ENCODE assay signal across 20 cellular contexts in genomic region chr11:134559617-134559992, GRCh38.
DNase-seq lines count a peak whose midpoint lies in the region; ATAC-seq lines count a peak whose summit lies in the region.
"Had no signal": no experiment of that assay in that cellular context is flagged by ENCODE, and none has a peak within 500 bp of the region (broad histone marks: within the 10 kb centered on the region; RNA-seq: fewer than 3 reads in every experiment).

No MANE protein-coding gene starts in this region.

- ATAC-seq in HG02973 (IDR thresholded peaks at IDR 0.05; ENCODE audit: unreplicated experiment): no peak
- ATAC-seq in HG03159 (IDR thresholded peaks at IDR 0.05; ENCODE audit: unreplicated experiment): no peak
- ATAC-seq: activated CD4-positive, CD25-positive, alpha-beta regulatory T cell treated with anti-CD3 and anti-CD28 coated beads, Interleukin-2, amount 50 U/mL, for 24 hours; gastrocnemius medialis had no signal

- DNase-seq in activated effector memory CD4-positive, alpha-beta T cell treated with anti-CD3 and anti-CD28 coated beads, Interleukin-2, amount 50 U/mL, for 16 hours: peak; percentile 45
- DNase-seq in activated effector memory CD4-positive, alpha-beta T cell treated with Interleukin-2 at 50 U/mL for 16 hours: no peak
- peak; percentile 30 for DNase-seq in activated CD8-positive, alpha-beta memory T cell treated with anti-CD3 and anti-CD28 coated beads, Interleukin-2, amount 50 U/mL, for 48 hours
- DNase-seq in mesenteric fat pad (ENCODE audit: low spot score): peak; percentile 88
- peak; percentile 39 for DNase-seq in ureter (ENCODE audit: low spot score)
- DNase-seq in T-helper 9 cell: no peak
- DNase-seq: activated naive CD8-positive, alpha-beta T cell treated with anti-CD3 and anti-CD28 coated beads for 36 hours; effector memory CD4-positive, alpha-beta T cell; EL; esophagus squamous epithelium; gastrocnemius medialis; GOT3; hypothalamus; NCI-H146; small intestine; stimulated activated naive CD4-positive, alpha-beta T cell; T1000 had no signal

Comparison
In these comparisons a context has a peak if more than half of its experiments do, and no peak if none do; other contexts are left out.
1. DNase-seq: peak in activated effector memory CD4-positive, alpha-beta T cell treated with anti-CD3 and anti-CD28 coated beads, Interleukin-2, amount 50 U/mL, for 16 hours (single experiment), activated CD8-positive, alpha-beta memory T cell treated with anti-CD3 and anti-CD28 coated beads, Interleukin-2, amount 50 U/mL, for 48 hours (single experiment), mesenteric fat pad (single experiment) and ureter (single experiment); none in activated effector memory CD4-positive, alpha-beta T cell treated with Interleukin-2 at 50 U/mL for 16 hours (single experiment) and T-helper 9 cell (single experiment).